In genomic region chr1:30522031-30523004, GRCh38 we compare ENCODE assay signal across 10 cellular contexts.
A peak's percentile ranks its signal among the peaks of the same experiment; 100 is the strongest.
DNase-seq lines count a peak whose midpoint lies in the region; ATAC-seq lines count a peak whose summit lies in the region.
"Had no signal": no experiment of that assay in that cellular context is flagged by ENCODE, and none has a peak within 500 bp of the region (broad histone marks: within the 10 kb centered on the region; RNA-seq: fewer than 3 reads in every experiment).

No MANE protein-coding gene starts in this region.

- DNase-seq in AG08396 (ENCODE audit: low spot score), result peak; percentile 23
- peak; percentile 79 for DNase-seq in NCI-H2029 (lab: John Stamatoyannopoulos, UW)
- DNase-seq in fibroblast of gingiva (ENCODE audit: low read depth), result peak; percentile 91
- peak; percentile 89 for DNase-seq in mesenteric fat pad (ENCODE audit: low spot score)
- no peak for DNase-seq in activated CD4-positive, alpha-beta T cell treated with anti-CD3 and anti-CD28 coated beads for 4 hours
- DNase-seq in stimulated activated CD4-positive, alpha-beta T cell treated with anti-CD3 and anti-CD28 coated beads, Interleukin-4, amount 100 ng/mL, for 1 hour, result no peak
- DNase-seq: activated gamma-delta T cell; stimulated activated naive B cell treated with anti-CD40 and anti-IgM and Interleukin-4, amounts not matched to agents 10 μg/mL and 1 μg/mL and 100 μg/mL, for 72 hours had no signal

- no peak for ATAC-seq in HG03460 (IDR thresholded peaks at IDR 0.05; ENCODE audit: unreplicated experiment)
- ATAC-seq in esophagus mucosa, result no peak
- ATAC-seq: stimulated activated naive B cell treated with anti-CD40 and anti-IgM and Interleukin-4, amounts not matched to agents 10 μg/mL and 1 μg/mL and 100 μg/mL, for 72 hours had no signal

Comparison
In these comparisons a context has a peak if more than half of its experiments do, and no peak if none do; other contexts are left out.
1. DNase-seq: peak in AG08396 (single experiment), NCI-H2029 (single experiment), fibroblast of gingiva (single experiment) and mesenteric fat pad (single experiment); none in activated CD4-positive, alpha-beta T cell treated with anti-CD3 and anti-CD28 coated beads for 4 hours (0 of 2) and stimulated activated CD4-positive, alpha-beta T cell treated with anti-CD3 and anti-CD28 coated beads, Interleukin-4, amount 100 ng/mL, for 1 hour (single experiment).